In the genomic region with DNA sequence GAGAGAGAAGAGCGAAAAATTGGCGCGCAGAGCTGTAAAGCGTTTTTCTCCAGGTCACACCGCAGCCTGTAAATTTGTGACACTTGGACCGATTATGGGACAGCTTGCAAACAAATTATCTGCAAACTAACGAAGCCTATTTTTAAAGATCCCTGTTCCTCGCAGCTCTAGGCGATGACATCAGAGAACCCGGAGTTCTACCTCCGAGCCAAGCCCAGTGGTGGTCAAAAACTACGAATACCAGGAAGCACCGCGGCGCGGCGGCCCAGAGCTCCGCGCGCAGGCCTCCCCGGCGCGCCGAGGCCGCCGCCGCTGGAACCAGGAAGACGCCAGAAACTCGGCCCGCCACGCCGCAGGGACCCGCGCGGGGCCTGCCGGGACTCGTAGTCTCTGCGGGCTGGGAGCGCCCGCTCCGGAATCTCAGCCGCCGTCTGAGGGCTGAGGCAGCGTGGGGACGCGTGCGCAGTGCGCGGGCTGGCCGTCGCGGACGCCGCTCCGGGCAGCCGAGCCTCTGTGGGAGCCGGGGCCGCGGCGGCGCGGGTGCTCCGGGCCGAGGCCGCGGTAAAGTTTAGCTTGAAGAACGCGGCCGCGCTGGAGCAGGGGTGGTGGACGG, we compare ENCODE assay signal across 8 cellular contexts. TPM values are rescaled to one million over a fixed set of nuclear protein-coding genes. Genes with fewer than 3 reads are reported as not detected.
A peak's percentile ranks its signal among the peaks of the same experiment; 100 is the strongest.
DNase-seq lines count a peak whose midpoint lies in the region; ATAC-seq and TF ChIP-seq lines count a peak whose summit lies in the region.

A gene (plus strand): TSS at position 463 of the 613 bp plus-strand sequence. CDS start 18,493 bp downstream, outside the sequence.

- H3K9ac ChIP-seq in HUES6 (ENCODE audit: low read length) (peak within 1 kb of the TSS; percentile 61), PC-3 (ENCODE audit: low read length) (peak within 1 kb of the TSS; percentile 71)

- H3K36me3 ChIP-seq in HUES6 (ENCODE audit: control insufficient read depth, insufficient read depth, low read length) = peaks cover 4% of the 10 kb centered on the region; the same call in 1 of the 2 replicates
- no peaks in the 10 kb centered on the region for H3K36me3 ChIP-seq in PC-3 (ENCODE audit: low read depth, low read length)
- H3K36me3 ChIP-seq in esophagus (ENCODE audit: control insufficient read depth in 2 of 2, insufficient read depth in 2 of 2, low read length in 1 of 2) = no peaks in the 10 kb centered on the region

- H3K4me1 ChIP-seq in HUES6 (ENCODE audit: control insufficient read depth, insufficient read depth, low read length) (no peaks in the 10 kb centered on the region), PC-3 (ENCODE audit: insufficient read depth, low read length) (peaks cover 16% of the 10 kb centered on the region; the same call in 1 of the 2 replicates), esophagus (ENCODE audit: control insufficient read depth in 2 of 2, insufficient read depth in 2 of 2, low read length in 1 of 2) (no peaks in the 10 kb centered on the region)

- H3F3A ChIP-seq in PC-3 (ENCODE audit: low read length, unreplicated experiment) = peaks cover 4% of the 10 kb centered on the region

- peak within 1 kb of the TSS; percentile 98 for H2AFZ ChIP-seq in PC-3 (ENCODE audit: low read length)

- intact Hi-C loops in PC-3 (cut with micrococcal nuclease) = loop anchor here (2.0 kb wide), 1 partner anchor 32 kb away; no protein-coding TSS in a partner anchor

- H3K9me2 ChIP-seq in PC-3 (replicated peaks; ENCODE audit: low read length) = no peaks in the 10 kb centered on the region

- H3K4me2 ChIP-seq in PC-3 (ENCODE audit: low read length) = peak within 1 kb of the TSS; percentile 96

- CTCF ChIA-PET in PC-3 (lab: Charles Lee) = interaction anchor here (1.3 to 1.7 kb wide), 2 partner anchors 32 to 66 kb away, joined by 4 to 11 read pairs; no protein-coding TSS in a partner anchor

- peaks cover 27% of the 10 kb centered on the region for H3K79me2 ChIP-seq in PC-3 (ENCODE audit: low read length)

- H3K27ac ChIP-seq in HUES6 (ENCODE audit: low read depth, low read length) (peak within 1 kb of the TSS; percentile 71; the same call in 1 of the 2 replicates), PC-3 (ENCODE audit: low read length) (peak within 1 kb of the TSS; percentile 16; the same call in 1 of the 2 replicates), esophagus (ENCODE audit: low read depth in 2 of 2, low read length in 1 of 2) (peak within 1 kb of the TSS; percentile 95 to 97)

- TF ChIP-seq CTCF in PC-3 (conservative IDR thresholded peaks at IDR 0.05; ENCODE audit: low read depth, low read length) = no peak

- no peaks in the 10 kb centered on the region for H4K20me1 ChIP-seq in PC-3 (ENCODE audit: low read length)

- WGBS in esophagus, 2 donors = 0 to 1% methylated on average over 69 to 71 of the region's 71 CpGs

- H3K4me3 ChIP-seq in HUES6 (ENCODE audit: low read depth, low read length) (peak within 1 kb of the TSS; percentile 95), PC-3 (ENCODE audit: low read length) (peak within 1 kb of the TSS; percentile 95), esophagus (ENCODE audit: low read depth in 1 of 2, low read length in 2 of 2) (peak within 1 kb of the TSS; percentile 73 to 83)

- BruUV-seq in PC-3 (replicated peaks; lab: Mats Ljungman, UMichigan) = no TSS peak

- no peaks in the 10 kb centered on the region for H3K9me3 ChIP-seq in HUES6 (ENCODE audit: control insufficient read depth, insufficient read depth, low read depth, low read length)
- H3K9me3 ChIP-seq in PC-3 (ENCODE audit: low read length) = no peaks in the 10 kb centered on the region
- H3K9me3 ChIP-seq in esophagus (ENCODE audit: control insufficient read depth in 2 of 2, insufficient read depth in 1 of 2, low read depth in 1 of 2, low read length in 1 of 2) = no peaks in the 10 kb centered on the region

- DNase-seq in COR-L47 (lab: John Stamatoyannopoulos, UW) = peak; percentile 82
- DNase-seq in PC-3 = peak; percentile 93
- peak; percentile 91 to 95 for DNase-seq in activated T-cell treated with anti-CD3 and anti-CD28 coated beads, Interleukin-2, amount 50 U/mL, for 48 hours
- peak; percentile 97 for DNase-seq in mucosa of gallbladder (ENCODE audit: low spot score)
- peak; percentile 76 to 88 for DNase-seq in stimulated activated CD8-positive, alpha-beta memory T cell treated with anti-CD3 and anti-CD28 coated beads, Interleukin-4, amount 100 ng/mL, for 1 hour (ENCODE audit: low read depth in 2 of 2, low spot score in 1 of 2)

- POLR2A ChIA-PET in PC-3 (lab: Charles Lee; ENCODE audit: unreplicated experiment) = interaction anchor here (0.6 to 0.7 kb wide), 4 partner anchors 48 to 680 kb away, joined by 3 to 5 read pairs (median 3); a partner anchor contains a TSS

- H3K27me3 ChIP-seq in HUES6 (ENCODE audit: control insufficient read depth, insufficient read depth, low read length) = peaks cover 12% of the 10 kb centered on the region
- H3K27me3 ChIP-seq in PC-3 (ENCODE audit: low read length) = no peaks in the 10 kb centered on the region
- H3K27me3 ChIP-seq in esophagus (ENCODE audit: control insufficient read depth in 1 of 2, insufficient read depth in 2 of 2, low read length in 2 of 2) = no peaks in the 10 kb centered on the region

- ATAC-seq in GM21515 (IDR thresholded peaks at IDR 0.05; ENCODE audit: unreplicated experiment) (peak; percentile 93), PC-3 (peak; percentile 91)

RNA-seq across cellular contexts. Expression of the gene that starts here (rescaled TPM):
- 5.2 and 7.7 TPM in 2 replicates for total RNA-seq in PC-3 (2014; rRNA removed)
- polyA plus RNA-seq in esophagus = 10 to 100 TPM; 14.8 to 19.8 TPM
- total RNA-seq in mucosa of gallbladder = 54.8 TPM

Comparison
In these comparisons a context has a peak if more than half of its experiments do, and no peak if none do; other contexts are left out.
1. Peak in every context shown above with its lines: DNase-seq, ATAC-seq, H3K4me3 ChIP-seq and H3K27ac ChIP-seq.
2. H3K27ac ChIP-seq: peak in every context shown above with its lines; median percentile 96 in esophagus; 71 in HUES6; 16 in PC-3.